17 cellular contexts compared by ENCODE assay signal in the genomic region with DNA sequence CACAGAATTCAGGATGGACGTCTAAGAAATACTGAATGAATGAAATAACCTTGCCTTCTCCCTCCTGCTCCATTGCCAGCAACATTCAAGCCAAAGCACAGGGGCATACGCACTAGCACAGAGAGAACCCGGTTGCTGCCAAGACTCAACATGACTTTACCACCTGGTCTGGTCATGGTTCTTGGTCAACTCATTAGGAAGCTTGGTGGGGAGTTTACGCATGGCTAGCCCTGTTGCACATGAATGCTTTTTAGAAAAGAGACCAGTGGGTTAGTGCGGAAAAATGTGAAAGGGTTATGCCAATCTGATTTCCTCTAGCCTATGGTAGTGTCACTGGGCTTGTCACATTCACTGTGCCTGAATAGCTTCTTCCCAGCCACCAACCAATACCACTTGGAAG.
"Had no signal": no experiment of that assay in that cellular context is flagged by ENCODE, and none has a peak within 500 bp of the region (broad histone marks: within the 10 kb centered on the region; RNA-seq: fewer than 3 reads in every experiment).

No MANE protein-coding gene starts in this region.

- H3K27me3 Mint-ChIP-seq: activated CD4-positive, alpha-beta memory T cell treated with anti-CD3 and anti-CD28 coated beads, Interleukin-2, amount 10 ng/mL, durations not matched to agents 7 days and 5 days had no signal

- H3K4me3 Mint-ChIP-seq: activated CD4-positive, alpha-beta memory T cell treated with anti-CD3 and anti-CD28 coated beads, Interleukin-2, amount 10 ng/mL, durations not matched to agents 7 days and 5 days; activated CD4-positive, alpha-beta T cell treated with anti-CD3 and anti-CD28 coated beads for 36 hours; activated T-cell treated with anti-CD3 and anti-CD28 coated beads, Interleukin-2, amount 50 U/mL, for 4 hours; stimulated activated naive B cell treated with anti-CD40 and anti-IgM and Interleukin-4, amounts not matched to agents 10 μg/mL and 1 μg/mL and 100 μg/mL, for 72 hours had no signal

- H3K9me3 Mint-ChIP-seq: activated naive CD4-positive, alpha-beta T cell treated with anti-CD3 and anti-CD28 coated beads, Interleukin-2, amount 50 U/mL, for 72 hours; activated T-cell treated with anti-CD3 and anti-CD28 coated beads, Interleukin-2, amount 50 U/mL, for 4 hours had no signal

- DNase-seq: activated CD4-positive, alpha-beta memory T cell treated with anti-CD3 and anti-CD28 coated beads, Interleukin-2, amount 10 ng/mL, durations not matched to agents 7 days and 5 days; activated CD4-positive, alpha-beta T cell treated with anti-CD3 and anti-CD28 coated beads for 36 hours; activated effector memory CD4-positive, alpha-beta T cell treated with anti-CD3 and anti-CD28 coated beads, Interleukin-2, amount 50 U/mL, for 16 hours; activated T-cell treated with anti-CD3 and anti-CD28 coated beads, Interleukin-2, amount 50 U/mL, for 4 hours; esophagus squamous epithelium; left cardiac atrium; midbrain; stimulated activated CD4-positive, alpha-beta T cell treated with anti-CD3 and anti-CD28 coated beads, Interleukin-2, amount 100 ng/mL, for 48 hours; stimulated activated naive B cell treated with anti-CD40 and anti-IgM and Interleukin-4, amounts not matched to agents 10 μg/mL and 1 μg/mL and 100 μg/mL, for 72 hours; tibial artery; uterus had no signal

- H3K36me3 ChIP-seq: esophagus squamous epithelium, neutrophil, right atrium auricular region, tibial artery, uterus had no signal

- ATAC-seq: activated CD4-positive, alpha-beta T cell treated with anti-CD3 and anti-CD28 coated beads for 36 hours; activated naive CD4-positive, alpha-beta T cell treated with anti-CD3 and anti-CD28 coated beads, Interleukin-2, amount 50 U/mL, for 72 hours; activated T-cell treated with anti-CD3 and anti-CD28 coated beads, Interleukin-2, amount 50 U/mL, for 4 hours; left cardiac atrium; stimulated activated naive B cell treated with anti-CD40 and anti-IgM and Interleukin-4, amounts not matched to agents 10 μg/mL and 1 μg/mL and 100 μg/mL, for 72 hours had no signal

- H3K4me1 Mint-ChIP-seq: activated CD4-positive, alpha-beta memory T cell treated with anti-CD3 and anti-CD28 coated beads, Interleukin-2, amount 10 ng/mL, durations not matched to agents 7 days and 5 days; activated CD4-positive, alpha-beta T cell treated with anti-CD3 and anti-CD28 coated beads for 36 hours; stimulated activated naive B cell treated with anti-CD40 and anti-IgM and Interleukin-4, amounts not matched to agents 10 μg/mL and 1 μg/mL and 100 μg/mL, for 72 hours had no signal

- H3K27ac ChIP-seq: coronary artery, neutrophil, parathyroid adenoma, right atrium auricular region, tibial artery, uterus had no signal

- H3K27me3 ChIP-seq: esophagus squamous epithelium, right atrium auricular region, tibial artery, uterus had no signal

- H3K36me3 Mint-ChIP-seq: activated naive CD4-positive, alpha-beta T cell treated with anti-CD3 and anti-CD28 coated beads, Interleukin-2, amount 50 U/mL, for 72 hours; stimulated activated naive B cell treated with anti-CD40 and anti-IgM and Interleukin-4, amounts not matched to agents 10 μg/mL and 1 μg/mL and 100 μg/mL, for 72 hours had no signal

- H3K27ac Mint-ChIP-seq: activated CD4-positive, alpha-beta memory T cell treated with anti-CD3 and anti-CD28 coated beads, Interleukin-2, amount 10 ng/mL, durations not matched to agents 7 days and 5 days; activated CD4-positive, alpha-beta T cell treated with anti-CD3 and anti-CD28 coated beads for 36 hours; activated naive CD4-positive, alpha-beta T cell treated with anti-CD3 and anti-CD28 coated beads, Interleukin-2, amount 50 U/mL, for 72 hours; stimulated activated naive B cell treated with anti-CD40 and anti-IgM and Interleukin-4, amounts not matched to agents 10 μg/mL and 1 μg/mL and 100 μg/mL, for 72 hours had no signal

- H3K4me3 ChIP-seq: coronary artery, esophagus squamous epithelium, lung, right atrium auricular region, tibial artery, uterus had no signal

- H3K9me3 ChIP-seq: esophagus squamous epithelium, neutrophil, right atrium auricular region, tibial artery, uterus had no signal

- H3K4me1 ChIP-seq: parathyroid adenoma, right atrium auricular region, tibial artery, uterus had no signal
